ENCODE assay signal across 26 cellular contexts in the genomic region with DNA sequence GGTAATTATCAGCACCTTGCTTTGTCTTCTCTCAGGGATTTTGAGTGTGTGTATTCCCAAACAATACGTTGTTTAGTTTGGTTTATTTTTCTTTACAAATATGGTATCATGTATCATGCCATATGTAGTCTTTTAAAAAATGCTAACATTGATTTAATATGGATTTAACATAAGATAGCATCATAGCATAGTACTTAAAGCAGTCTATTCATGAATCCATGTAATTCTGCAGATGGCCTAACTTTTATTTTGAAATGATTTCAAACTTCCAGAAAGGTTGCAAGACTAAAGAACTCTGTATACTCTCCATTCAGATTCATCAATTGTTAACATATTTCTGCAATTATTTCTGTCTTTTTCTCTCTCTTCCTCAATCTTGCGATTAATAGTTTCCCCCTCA.
"Had no signal": no experiment of that assay in that cellular context is flagged by ENCODE, and none has a peak within 500 bp of the region (broad histone marks: within the 10 kb centered on the region; RNA-seq: fewer than 3 reads in every experiment).

No MANE protein-coding gene starts in this region.

- H3K4me1 ChIP-seq: colonic mucosa, foreskin keratinocyte, gastrocnemius medialis, gastroesophageal sphincter had no signal

- FAIRE-seq: endothelial cell of umbilical vein had no signal

- H3K27ac ChIP-seq: colonic mucosa, coronary artery, dorsolateral prefrontal cortex, epithelial cell of prostate, esophagus muscularis mucosa, esophagus squamous epithelium, foreskin keratinocyte, gastrocnemius medialis, gastroesophageal sphincter, heart left ventricle, heart right ventricle, hepatocyte had no signal

- H3K4me2 ChIP-seq: hepatocyte had no signal

- DNase-seq: colonic mucosa; cortex of kidney; dermis blood vessel endothelial cell; dorsolateral prefrontal cortex; effector CD4-positive, alpha-beta T cell; effector CD8-positive, alpha-beta T cell; effector memory CD4-positive, alpha-beta T cell; effector memory CD8-positive, alpha-beta T cell; endodermal cell; erythroblast; esophagus squamous epithelium; foreskin fibroblast; foreskin keratinocyte; foreskin melanocyte; gastrocnemius medialis; glutamatergic neuron; head of caudate nucleus; heart left ventricle; heart right ventricle had no signal

- H3K4me3 ChIP-seq: colonic mucosa, coronary artery, dorsolateral prefrontal cortex, esophagus muscularis mucosa, esophagus squamous epithelium, gastrocnemius medialis, gastroesophageal sphincter, heart left ventricle, heart right ventricle, hepatocyte had no signal

- ATAC-seq: effector memory CD8-positive, alpha-beta T cell; esophagus mucosa; foreskin keratinocyte; gastrocnemius medialis; gastroesophageal sphincter; heart left ventricle; heart right ventricle had no signal

- H3K36me3 ChIP-seq: colonic mucosa, esophagus muscularis mucosa, esophagus squamous epithelium, gastrocnemius medialis, gastroesophageal sphincter, heart left ventricle had no signal

- H3K27me3 ChIP-seq: colonic mucosa, dorsolateral prefrontal cortex, esophagus muscularis mucosa, esophagus squamous epithelium, foreskin keratinocyte, gastrocnemius medialis, gastroesophageal sphincter, heart left ventricle, heart right ventricle, hepatocyte had no signal

- H2AFZ ChIP-seq: hepatocyte had no signal
